ENCODE assay signal across 15 cellular contexts in genomic region chr20:53959849-53960585, GRCh38.
DNase-seq lines count a peak whose midpoint lies in the region; ATAC-seq and TF ChIP-seq lines count a peak whose summit lies in the region.
"Had no signal": no experiment of that assay in that cellular context is flagged by ENCODE, and none has a peak within 500 bp of the region (broad histone marks: within the 10 kb centered on the region; RNA-seq: fewer than 3 reads in every experiment).

No MANE protein-coding gene starts in this region.

- DNase-seq in GM03348 (ENCODE audit: low spot score), result peak; percentile 36
- no peak for DNase-seq in T-helper 17 cell
- DNase-seq in fibroblast of villous mesenchyme (ENCODE audit: low read depth), result peak; percentile 37
- peak; percentile 54 for DNase-seq in skeletal muscle cell (ENCODE audit: low read depth)
- no peak for DNase-seq in nephron progenitor cell
- DNase-seq in activated gamma-delta T cell (lab: John Stamatoyannopoulos, UW), result no peak
- DNase-seq: CD4-positive, CD25-positive, alpha-beta regulatory T cell; stimulated activated CD4-positive, alpha-beta T cell treated with anti-CD3 and anti-CD28 coated beads, Interleukin-4, amount 100 ng/mL, for 1 hour had no signal

- ATAC-seq in T-helper 17 cell, result no peak
- no peak for ATAC-seq in HG03045 (IDR thresholded peaks at IDR 0.05; ENCODE audit: unreplicated experiment)
- ATAC-seq in HG03108 (IDR thresholded peaks at IDR 0.05; ENCODE audit: unreplicated experiment), result no peak
- ATAC-seq: stimulated activated effector memory CD8-positive, alpha-beta T cell treated with anti-CD3 and anti-CD28 coated beads, Interleukin-12 subunit alpha, Interleukin-12 subunit beta, amount 100 ng/mL, for 72 hours had no signal

- H3K27me3 Mint-ChIP-seq in T-helper 17 cell, result peaks cover 12% of the 10 kb centered on the region
- H3K27me3 Mint-ChIP-seq in nephron progenitor cell (ENCODE audit: low read depth, poor library complexity), result peaks cover 2% of the 10 kb centered on the region

- H3K4me3 ChIP-seq in fibroblast of villous mesenchyme (ENCODE audit: low read depth, low read length) (no peak overlapping the region), skeletal muscle cell (ENCODE audit: low read depth, low read length) (no peak overlapping the region)
- H3K4me3 ChIP-seq: cardiac muscle cell, prostate gland had no signal

- H3K4me3 Mint-ChIP-seq in T-helper 17 cell (no peak overlapping the region), nephron progenitor cell (no peak overlapping the region)
- H3K4me3 Mint-ChIP-seq: CD4-positive, CD25-positive, alpha-beta regulatory T cell; stimulated activated effector memory CD8-positive, alpha-beta T cell treated with anti-CD3 and anti-CD28 coated beads, Interleukin-12 subunit alpha, Interleukin-12 subunit beta, amount 100 ng/mL, for 72 hours; T-helper 2 cell treated with Interferon-gamma antibody and Interleukin-4, amounts not matched to agents 5 μg/mL and 100 μg/mL, for 36 hours had no signal

- TF ChIP-seq CTCF in fibroblast of villous mesenchyme (IDR thresholded peaks at IDR 0.05; ENCODE audit: insufficient read depth, low read depth, low read length) (no peak), nephron progenitor cell (IDR thresholded peaks at IDR 0.05) (no peak)

- peaks cover 13% of the 10 kb centered on the region for H3K4me1 Mint-ChIP-seq in T-helper 17 cell
- peaks cover 22% of the 10 kb centered on the region for H3K4me1 Mint-ChIP-seq in nephron progenitor cell
- H3K4me1 Mint-ChIP-seq: stimulated activated effector memory CD8-positive, alpha-beta T cell treated with anti-CD3 and anti-CD28 coated beads, Interleukin-12 subunit alpha, Interleukin-12 subunit beta, amount 100 ng/mL, for 72 hours had no signal

- H3K36me3 Mint-ChIP-seq in T-helper 17 cell (ENCODE audit: low read depth), result peaks cover 2% of the 10 kb centered on the region
- no peaks in the 10 kb centered on the region for H3K36me3 Mint-ChIP-seq in nephron progenitor cell (ENCODE audit: low read depth)
- H3K36me3 Mint-ChIP-seq: stimulated activated effector memory CD8-positive, alpha-beta T cell treated with anti-CD3 and anti-CD28 coated beads, Interleukin-12 subunit alpha, Interleukin-12 subunit beta, amount 100 ng/mL, for 72 hours had no signal

- H3K9me3 Mint-ChIP-seq in nephron progenitor cell, result peaks cover 5% of the 10 kb centered on the region
- H3K9me3 Mint-ChIP-seq: activated T-helper 2 cell treated with anti-CD3 and anti-CD28 coated beads, Interferon-gamma antibody, Interleukin-2, Interleukin-4, amounts not matched to agents 10 μg/mL and 5 μg/mL and 100 μg/mL, durations not matched to agents 14 hours and 24 hours and 36 hours; stimulated activated effector memory CD8-positive, alpha-beta T cell treated with anti-CD3 and anti-CD28 coated beads, Interleukin-12 subunit alpha, Interleukin-12 subunit beta, amount 100 ng/mL, for 72 hours; T-helper 2 cell treated with Interferon-gamma antibody and Interleukin-4, amounts not matched to agents 5 μg/mL and 100 μg/mL, for 36 hours had no signal

- H3K9me3 ChIP-seq in T-helper 17 cell (ENCODE audit: control insufficient read depth, low read length, poor library complexity, severe bottlenecking), result no peaks in the 10 kb centered on the region
- H3K9me3 ChIP-seq: prostate gland had no signal

- H3K27ac Mint-ChIP-seq in T-helper 17 cell, result peak overlapping the region; percentile 37
- no peak overlapping the region for H3K27ac Mint-ChIP-seq in nephron progenitor cell
- H3K27ac Mint-ChIP-seq: activated T-helper 2 cell treated with anti-CD3 and anti-CD28 coated beads, Interferon-gamma antibody, Interleukin-2, Interleukin-4, amounts not matched to agents 10 μg/mL and 5 μg/mL and 100 μg/mL, durations not matched to agents 14 hours and 24 hours and 36 hours; CD4-positive, CD25-positive, alpha-beta regulatory T cell; stimulated activated effector memory CD8-positive, alpha-beta T cell treated with anti-CD3 and anti-CD28 coated beads, Interleukin-12 subunit alpha, Interleukin-12 subunit beta, amount 100 ng/mL, for 72 hours; T-helper 2 cell treated with Interferon-gamma antibody and Interleukin-4, amounts not matched to agents 5 μg/mL and 100 μg/mL, for 36 hours had no signal

Comparison
In these comparisons a context has a peak if more than half of its experiments do, and no peak if none do; other contexts are left out.
1. DNase-seq: peak in GM03348 (single experiment), fibroblast of villous mesenchyme (single experiment) and skeletal muscle cell (single experiment); none in T-helper 17 cell (0 of 3), nephron progenitor cell (single experiment) and activated gamma-delta T cell (single experiment).